ENCODE assay signal across 8 cellular contexts in genomic region chr9:137294684-137295312, GRCh38. TPM values are rescaled to one million over a fixed set of nuclear protein-coding genes. Genes with fewer than 3 reads are reported as not detected.
DNase-seq lines count a peak whose midpoint lies in the region; ATAC-seq and TF ChIP-seq lines count a peak whose summit lies in the region.

No MANE protein-coding gene starts in this region.

- H3K27me3 ChIP-seq in RWPE2 (ENCODE audit: insufficient read depth, poor library complexity, severe bottlenecking) = no peaks in the 10 kb centered on the region
- H3K27me3 ChIP-seq in esophagus (ENCODE audit: control insufficient read depth in 1 of 2, insufficient read depth in 2 of 2, low read length in 2 of 2) = no peaks in the 10 kb centered on the region
- no peaks in the 10 kb centered on the region for H3K27me3 ChIP-seq in parathyroid adenoma (ENCODE audit: control insufficient read depth, insufficient read depth, low read length)

- WGBS in esophagus, 2 donors = 23 to 24% methylated on average over 38 to 39 of the region's 39 CpGs

- ATAC-seq in RWPE2 (ENCODE audit: low read depth) = no peak
- no peak for ATAC-seq in GM18858 (IDR thresholded peaks at IDR 0.05; ENCODE audit: unreplicated experiment)

- H3K9ac ChIP-seq in parathyroid adenoma = no peak overlapping the region

- H2AFZ ChIP-seq in parathyroid adenoma = peak overlapping the region; percentile 33

- H3K4me2 ChIP-seq in parathyroid adenoma (ENCODE audit: low read length) = no peak overlapping the region

- H3K79me2 ChIP-seq in parathyroid adenoma = no peaks in the 10 kb centered on the region

- H3K4me3 ChIP-seq in RWPE2 (ENCODE audit: severe bottlenecking) = peak overlapping the region; percentile 52
- peak overlapping the region; percentile 18 to 49 for H3K4me3 ChIP-seq in esophagus (ENCODE audit: low read depth in 1 of 2, low read length in 2 of 2)
- H3K4me3 ChIP-seq in parathyroid adenoma (ENCODE audit: low read depth, low read length) = no peak overlapping the region

- H3K36me3 ChIP-seq in RWPE2 (ENCODE audit: low read depth) (no peaks in the 10 kb centered on the region), esophagus (ENCODE audit: control insufficient read depth in 2 of 2, insufficient read depth in 2 of 2, low read length in 1 of 2) (peaks cover 0 to 2% of the 10 kb centered on the region in 2 donors), parathyroid adenoma (ENCODE audit: control insufficient read depth, insufficient read depth, low read length) (no peaks in the 10 kb centered on the region)

- DNase-seq in NCI-H1105 treated with DMSO at 0.1 percent for 48 hours (lab: John Stamatoyannopoulos, UW) = peak; percentile 16
- no peak for DNase-seq in NCI-H1105 (lab: John Stamatoyannopoulos, UW)
- DNase-seq in RWPE2 (ENCODE audit: low spot score) = no peak
- no peak for DNase-seq in 8988T
- no peak for DNase-seq in NOMO-1 (lab: John Stamatoyannopoulos, UW; ENCODE audit: unreplicated experiment in 2 of 2)

- H3K9me3 ChIP-seq in RWPE2 (ENCODE audit: severe bottlenecking) (no peaks in the 10 kb centered on the region), esophagus (ENCODE audit: control insufficient read depth in 2 of 2, insufficient read depth in 1 of 2, low read depth in 1 of 2, low read length in 1 of 2) (no peaks in the 10 kb centered on the region), parathyroid adenoma (ENCODE audit: control insufficient read depth, low read length) (no peaks in the 10 kb centered on the region)

- H3K4me1 ChIP-seq in RWPE2 (ENCODE audit: insufficient read depth, poor library complexity, severe bottlenecking) (peaks cover 2% of the 10 kb centered on the region), esophagus (ENCODE audit: control insufficient read depth in 2 of 2, insufficient read depth in 2 of 2, low read length in 1 of 2) (peaks cover 0 to 5% of the 10 kb centered on the region in 2 donors), parathyroid adenoma (no peaks in the 10 kb centered on the region)

- H3K27ac ChIP-seq in RWPE2 (ENCODE audit: poor library complexity, severe bottlenecking) (no peak overlapping the region), esophagus (ENCODE audit: low read depth in 2 of 2, low read length in 1 of 2) (no peak overlapping the region), parathyroid adenoma (no peak overlapping the region)

- TF ChIP-seq CTCF in RWPE2 (IDR thresholded peaks at IDR 0.05; ENCODE audit: poor library complexity, severe bottlenecking) = no peak
- peak; percentile 9 for TF ChIP-seq CTCF in parathyroid adenoma (IDR thresholded peaks at IDR 0.05)

RNA-seq across cellular contexts. Expression of gene NRARP, which starts 7.3 kb away (rescaled TPM):
- 1 to 10 TPM; 1.6 to 7.8 TPM for polyA plus RNA-seq in esophagus

RNA-seq across cellular contexts. Expression of gene TOR4A, which starts 17.3 kb away (rescaled TPM):
- polyA plus RNA-seq in esophagus = 1 to 10 TPM; 1.5 to 4.3 TPM

RNA-seq across cellular contexts. Expression of gene NELFB, which starts 39.7 kb away (rescaled TPM):
- polyA plus RNA-seq in esophagus = 10 to 100 TPM; 31.7 to 34.7 TPM

RNA-seq across cellular contexts. Expression of gene STPG3, which starts 43.7 kb away (rescaled TPM):
- polyA plus RNA-seq in esophagus = not detected

RNA-seq across cellular contexts. Expression of gene TUBB4B, which starts 53.7 kb away (rescaled TPM):
- 100 to 1,000 TPM; 415 to 578 TPM for polyA plus RNA-seq in esophagus
